17 cellular contexts compared by ENCODE assay signal in the genomic region with DNA sequence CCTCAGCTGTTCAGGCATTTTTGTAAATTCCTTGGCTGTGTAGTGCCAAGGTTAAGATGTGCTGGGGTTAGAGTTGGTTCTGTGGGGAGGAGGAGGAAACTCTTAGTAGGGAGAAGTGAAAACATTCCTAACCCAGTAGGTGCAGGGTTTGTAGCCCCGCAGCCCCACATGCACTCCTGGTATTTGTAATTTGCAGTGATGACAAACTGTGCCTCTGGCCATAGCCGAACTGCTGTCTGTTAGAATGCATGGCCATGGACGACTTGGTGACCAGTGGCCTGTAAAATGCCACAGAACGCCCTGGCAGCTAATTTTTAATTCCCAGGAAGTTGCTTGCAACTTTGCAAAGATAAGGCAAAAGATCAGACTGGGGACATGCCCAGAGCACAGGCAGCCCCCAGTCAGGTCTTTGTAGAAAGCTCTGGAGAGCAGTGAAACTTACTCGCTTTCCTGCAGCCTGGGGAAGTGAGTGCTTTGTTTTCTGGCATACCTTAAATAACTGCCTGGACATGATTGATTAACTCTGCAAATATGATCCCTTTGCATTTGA. TPM values are rescaled to one million over a fixed set of nuclear protein-coding genes. Genes with fewer than 3 reads are reported as not detected.
DNase-seq lines count a peak whose midpoint lies in the region; ATAC-seq and TF ChIP-seq lines count a peak whose summit lies in the region.
"Had no signal": no experiment of that assay in that cellular context is flagged by ENCODE, and none has a peak within 500 bp of the region (broad histone marks: within the 10 kb centered on the region; RNA-seq: fewer than 3 reads in every experiment).

No MANE protein-coding gene starts in this region.

- H3K4me3 ChIP-seq in endodermal cell (ENCODE audit: low read length): peak overlapping the region; percentile 43
- H3K4me3 ChIP-seq: right atrium auricular region, testis had no signal

- DNase-seq in Caki2 (ENCODE audit: low read depth): peak; percentile 82
- DNase-seq in endodermal cell: peak; percentile 72
- DNase-seq in RWPE1 (ENCODE audit: low spot score): no peak
- DNase-seq in DMS79 (lab: John Stamatoyannopoulos, UW): no peak
- DNase-seq in HuH-7 (ENCODE audit: low spot score): no peak
- no peak for DNase-seq in activated CD8-positive, alpha-beta memory T cell treated with anti-CD3 and anti-CD28 coated beads, Interleukin-2, amount 10 ng/mL, durations not matched to agents 7 days and 5 days
- DNase-seq: CD4-positive, alpha-beta T cell; effector memory CD8-positive, alpha-beta T cell; NCI-H2107; NCI-H69; stimulated activated CD4-positive, alpha-beta T cell treated with anti-CD3 and anti-CD28 coated beads, Interleukin-1b, Interleukin-23, amount 100 ng/mL, for 48 hours; T-helper 1 cell; testis had no signal

- no peak for TF ChIP-seq RAD21 in Ishikawa (IDR thresholded peaks at IDR 0.05; ENCODE audit: low read depth)

- peaks cover 18% of the 10 kb centered on the region for H3K4me1 ChIP-seq in endodermal cell (ENCODE audit: control insufficient read depth, insufficient read depth, low read length)
- H3K4me1 ChIP-seq: right atrium auricular region, testis had no signal

- in situ Hi-C loops in Caki2 (cut with HindIII; ENCODE audit: low pct_unique_long_range_greater_than_20kb, low sequenced_read_pairs): no loop called here

- peak overlapping the region; percentile 24 for H3K9ac ChIP-seq in endodermal cell (ENCODE audit: extremely low read depth, low read length, poor library complexity, severe bottlenecking)

- peaks cover 58% of the 10 kb centered on the region for H3K4me1 Mint-ChIP-seq in endodermal cell
- H3K4me1 Mint-ChIP-seq in nephron: peaks cover 58% of the 10 kb centered on the region
- H3K4me1 Mint-ChIP-seq in activated CD8-positive, alpha-beta memory T cell treated with anti-CD3 and anti-CD28 coated beads, Interleukin-2, amount 10 ng/mL, durations not matched to agents 7 days and 5 days: no peaks in the 10 kb centered on the region

- WGBS in endodermal cell (ENCODE audit: insufficient coverage in 1 of 2, insufficient read length in 1 of 2), 2 experiments: 16 to 33% methylated on average over 5 of the region's 5 CpGs

- H3K27ac Mint-ChIP-seq in endodermal cell (peak overlapping the region; percentile 83), nephron (peak overlapping the region; percentile 60 to 90 (median 71))
- H3K27ac Mint-ChIP-seq in activated CD8-positive, alpha-beta memory T cell treated with anti-CD3 and anti-CD28 coated beads, Interleukin-2, amount 10 ng/mL, durations not matched to agents 7 days and 5 days: no peak overlapping the region
- H3K27ac Mint-ChIP-seq: CD4-positive, alpha-beta T cell; effector memory CD8-positive, alpha-beta T cell had no signal

- no peak for ATAC-seq in activated CD8-positive, alpha-beta memory T cell treated with anti-CD3 and anti-CD28 coated beads, Interleukin-2, amount 10 ng/mL, durations not matched to agents 7 days and 5 days
- ATAC-seq: effector memory CD8-positive, alpha-beta T cell had no signal

- H3K27me3 Mint-ChIP-seq in endodermal cell (ENCODE audit: insufficient read depth) (peaks cover 16% of the 10 kb centered on the region), nephron (ENCODE audit: low read depth) (no peaks in the 10 kb centered on the region)
- peaks cover 25% of the 10 kb centered on the region for H3K27me3 Mint-ChIP-seq in activated CD8-positive, alpha-beta memory T cell treated with anti-CD3 and anti-CD28 coated beads, Interleukin-2, amount 10 ng/mL, durations not matched to agents 7 days and 5 days

- TF ChIP-seq CTCF in endodermal cell (conservative IDR thresholded peaks at IDR 0.05) (no peak), nephron (IDR thresholded peaks at IDR 0.05; ENCODE audit: unreplicated experiment in 3 of 3) (no peak), RWPE1 (conservative IDR thresholded peaks at IDR 0.05; ENCODE audit: low read depth) (no peak)

- H3K4me3 Mint-ChIP-seq in endodermal cell: no peak overlapping the region
- H3K4me3 Mint-ChIP-seq in nephron: peak overlapping the region in 2 of 3 experiments; percentile 13 to 32
- H3K4me3 Mint-ChIP-seq in activated CD8-positive, alpha-beta memory T cell treated with anti-CD3 and anti-CD28 coated beads, Interleukin-2, amount 10 ng/mL, durations not matched to agents 7 days and 5 days: no peak overlapping the region
- H3K4me3 Mint-ChIP-seq: CD4-positive, alpha-beta T cell; effector memory CD8-positive, alpha-beta T cell had no signal

- H3K36me3 ChIP-seq in endodermal cell (ENCODE audit: control insufficient read depth, insufficient read depth, low read length): no peaks in the 10 kb centered on the region
- H3K36me3 ChIP-seq: right atrium auricular region had no signal

- no peak; the same call in 1 of the 2 replicates for TF ChIP-seq EP300 in Ishikawa (IDR thresholded peaks at IDR 0.05; ENCODE audit: borderline replicate concordance)

- peak overlapping the region; percentile 50 for H3K27ac ChIP-seq in endodermal cell (ENCODE audit: low read depth, low read length)
- no peak overlapping the region for H3K27ac ChIP-seq in RWPE1
- H3K27ac ChIP-seq: right atrium auricular region, testis had no signal

- no peaks in the 10 kb centered on the region for H3K9me3 Mint-ChIP-seq in endodermal cell
- no peaks in the 10 kb centered on the region for H3K9me3 Mint-ChIP-seq in nephron
- no peaks in the 10 kb centered on the region for H3K9me3 Mint-ChIP-seq in activated CD8-positive, alpha-beta memory T cell treated with anti-CD3 and anti-CD28 coated beads, Interleukin-2, amount 10 ng/mL, durations not matched to agents 7 days and 5 days (ENCODE audit: low read depth)
- H3K9me3 Mint-ChIP-seq: CD4-positive, alpha-beta T cell; effector memory CD8-positive, alpha-beta T cell had no signal

- CTCF ChIA-PET in RWPE1 (lab: Yijun Ruan, JAX): no interaction called here
- CTCF ChIA-PET in activated CD8-positive, alpha-beta memory T cell treated with anti-CD3 and anti-CD28 coated beads, Interleukin-2, amount 10 ng/mL, durations not matched to agents 7 days and 5 days (lab: Charles Lee): no interaction called here

- no peaks in the 10 kb centered on the region for H3K36me3 Mint-ChIP-seq in endodermal cell (ENCODE audit: low read depth)
- no peaks in the 10 kb centered on the region for H3K36me3 Mint-ChIP-seq in nephron (ENCODE audit: low read depth)
- no peaks in the 10 kb centered on the region for H3K36me3 Mint-ChIP-seq in activated CD8-positive, alpha-beta memory T cell treated with anti-CD3 and anti-CD28 coated beads, Interleukin-2, amount 10 ng/mL, durations not matched to agents 7 days and 5 days

- no peaks in the 10 kb centered on the region for H3K9me3 ChIP-seq in endodermal cell (ENCODE audit: control insufficient read depth, low read length)
- H3K9me3 ChIP-seq: right atrium auricular region, testis had no signal

- POLR2A ChIA-PET in RWPE1 (lab: Yijun Ruan, JAX; ENCODE audit: low non-redundant PET): no interaction called here

- peaks cover 15% of the 10 kb centered on the region for H3K27me3 ChIP-seq in endodermal cell (ENCODE audit: control insufficient read depth, insufficient read depth, low read length, poor library complexity, severe bottlenecking)
- H3K27me3 ChIP-seq: right atrium auricular region, testis had no signal

TF ChIP-seq in Ishikawa, 13 proteins besides CTCF, POLR2A, EP300 and RAD21:
- peak; percentile 52 for TF ChIP-seq TEAD4 (IDR thresholded peaks at IDR 0.05)
- no peak for TF ChIP-seq FOXM1 (IDR thresholded peaks at IDR 0.05; ENCODE audit: borderline replicate concordance, low read depth)
- TF ChIP-seq YY1 (IDR thresholded peaks at IDR 0.05; ENCODE audit: low read depth): 0 out of 2 replicates have a peak, but pooled peaks have one; percentile 9
- TF ChIP-seq, protein P1, sequence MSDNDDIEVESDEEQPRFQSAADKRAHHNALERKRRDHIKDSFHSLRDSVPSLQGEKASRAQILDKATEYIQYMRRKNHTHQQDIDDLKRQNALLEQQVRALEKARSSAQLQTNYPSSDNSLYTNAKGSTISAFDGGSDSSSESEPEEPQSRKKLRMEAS (IDR thresholded peaks at IDR 0.05): peak; percentile 39
- TF ChIP-seq CREB1 (IDR thresholded peaks at IDR 0.05; ENCODE audit: low read depth): no peak
- TF ChIP-seq NFIC (IDR thresholded peaks at IDR 0.05): no peak

RNA-seq across cellular contexts. Expression of a gene that starts 38.4 kb away (rescaled TPM):
- total RNA-seq in Caki2 (2014; rRNA removed; shearing (Covaris generic); ENCODE audit: low replicate concordance): not detected in 2 replicates
- 10 to 100 TPM; 12.6 to 14.5 TPM for total RNA-seq in endodermal cell
- polyA plus RNA-seq in endodermal cell (2013, experiment 1 of 2): 5.6 TPM
- polyA plus RNA-seq in endodermal cell (2013, experiment 2 of 2): 2.4 TPM
- not detected for total RNA-seq in activated CD8-positive, alpha-beta memory T cell treated with anti-CD3 and anti-CD28 coated beads, Interleukin-2, amount 10 ng/mL, durations not matched to agents 7 days and 5 days
- total RNA-seq: A673; CD4-positive, alpha-beta T cell had no signal

Comparison
In these comparisons a context has a peak if more than half of its experiments do, and no peak if none do; other contexts are left out.
1. DNase-seq: peak in Caki2 (single experiment) and endodermal cell (single experiment); none in RWPE1 (single experiment), DMS79 (single experiment), HuH-7 (single experiment) and activated CD8-positive, alpha-beta memory T cell treated with anti-CD3 and anti-CD28 coated beads, Interleukin-2, amount 10 ng/mL, durations not matched to agents 7 days and 5 days (single experiment).
2. H3K4me3 Mint-ChIP-seq: peak in nephron (2 of 3); none in endodermal cell (single experiment) and activated CD8-positive, alpha-beta memory T cell treated with anti-CD3 and anti-CD28 coated beads, Interleukin-2, amount 10 ng/mL, durations not matched to agents 7 days and 5 days (single experiment).
3. RNA of a gene that starts 38.4 kb away (total RNA-seq): 12.6 to 14.5 TPM in endodermal cell; not detected in Caki2 and not detected in activated CD8-positive, alpha-beta memory T cell treated with anti-CD3 and anti-CD28 coated beads, Interleukin-2, amount 10 ng/mL, durations not matched to agents 7 days and 5 days; every median in the first group is over 10 times any median in the second.